9 cellular contexts compared by ENCODE assay signal in genomic region chr16:75211286-75211685, GRCh38. TPM values are rescaled to one million over a fixed set of nuclear protein-coding genes. Genes with fewer than 3 reads are reported as not detected.
"Had no signal": no experiment of that assay in that cellular context is flagged by ENCODE, and none has a peak within 500 bp of the region (broad histone marks: within the 10 kb centered on the region; RNA-seq: fewer than 3 reads in every experiment).

No MANE protein-coding gene starts in this region.

RNA-seq across cellular contexts. Expression of gene CTRB2, which starts 4.3 kb away (rescaled TPM):
- total RNA-seq: OCI-LY7, PC-3, PC-9, Peyer's patch, Right ventricle myocardium inferior, RPMI7951, SJCRH30, SJSA1, SK-MEL-5 had no signal

RNA-seq across cellular contexts. Expression of gene CTRB1, which starts 7.5 kb away (rescaled TPM):
- total RNA-seq: OCI-LY7, PC-3, PC-9, Peyer's patch, Right ventricle myocardium inferior, RPMI7951, SJCRH30, SJSA1, SK-MEL-5 had no signal
